Comparison of ENCODE assay signal across 2 cellular contexts in the genomic region with DNA sequence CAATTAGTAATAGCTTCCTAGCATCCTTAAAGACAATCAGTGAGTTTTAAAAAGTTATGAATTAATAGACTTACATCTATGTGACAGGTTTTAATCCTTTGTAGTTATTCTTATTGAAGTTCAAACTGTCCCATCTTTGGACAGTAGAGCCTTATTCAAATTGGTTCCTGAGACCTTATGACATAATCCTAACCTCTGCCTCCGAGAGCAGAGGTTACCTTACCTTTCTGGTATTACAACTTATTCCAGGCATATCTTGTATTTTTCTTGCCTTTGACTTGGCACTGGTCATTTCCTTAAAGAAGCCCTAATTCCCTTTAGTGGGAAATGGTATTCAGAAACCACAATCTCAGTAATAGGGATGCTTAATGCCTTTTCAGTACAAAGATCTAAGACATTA.
A peak's percentile ranks its signal among the peaks of the same experiment; 100 is the strongest.
TF ChIP-seq lines count a peak whose summit lies in the region.

No MANE protein-coding gene starts in this region.

TF ChIP-seq in liver, 16 proteins besides CTCF, POLR2A, EP300 and RAD21:
- TF ChIP-seq GABPA (IDR thresholded peaks at IDR 0.05 in 1 of 2, conservative IDR thresholded peaks at IDR 0.05 in 1 of 2) (no peak), HNF4A (conservative IDR thresholded peaks at IDR 0.05) (peak; percentile 29 to 44), FOXA1 (IDR thresholded peaks at IDR 0.05) (no peak), JUND (IDR thresholded peaks at IDR 0.05) (no peak), FOXA2 (IDR thresholded peaks at IDR 0.05) (no peak), ZBTB33 (IDR thresholded peaks at IDR 0.05) (no peak), TAF1 (conservative IDR thresholded peaks at IDR 0.05) (no peak), EGR1 (IDR thresholded peaks at IDR 0.05; ENCODE audit: low read depth in 2 of 2) (no peak)
- TF ChIP-seq, protein P1, sequence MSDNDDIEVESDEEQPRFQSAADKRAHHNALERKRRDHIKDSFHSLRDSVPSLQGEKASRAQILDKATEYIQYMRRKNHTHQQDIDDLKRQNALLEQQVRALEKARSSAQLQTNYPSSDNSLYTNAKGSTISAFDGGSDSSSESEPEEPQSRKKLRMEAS (IDR thresholded peaks at IDR 0.05) = no peak
TF ChIP-seq in liver: peak in this region for 1.

TF ChIP-seq in HepG2, 621 proteins besides CTCF, POLR2A, EP300 and RAD21:
- TF ChIP-seq, protein P2, sequence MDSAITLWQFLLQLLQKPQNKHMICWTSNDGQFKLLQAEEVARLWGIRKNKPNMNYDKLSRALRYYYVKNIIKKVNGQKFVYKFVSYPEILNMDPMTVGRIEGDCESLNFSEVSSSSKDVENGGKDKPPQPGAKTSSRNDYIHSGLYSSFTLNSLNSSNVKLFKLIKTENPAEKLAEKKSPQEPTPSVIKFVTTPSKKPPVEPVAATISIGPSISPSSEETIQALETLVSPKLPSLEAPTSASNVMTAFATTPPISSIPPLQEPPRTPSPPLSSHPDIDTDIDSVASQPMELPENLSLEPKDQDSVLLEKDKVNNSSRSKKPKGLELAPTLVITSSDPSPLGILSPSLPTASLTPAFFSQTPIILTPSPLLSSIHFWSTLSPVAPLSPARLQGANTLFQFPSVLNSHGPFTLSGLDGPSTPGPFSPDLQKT (CRISPR knock-in tag; IDR thresholded peaks at IDR 0.05; ENCODE audit: borderline replicate concordance) = no peak
- TF ChIP-seq PHF21A (CRISPR knock-in tag; IDR thresholded peaks at IDR 0.05) (no peak), SNAPC4 (CRISPR knock-in tag; IDR thresholded peaks at IDR 0.05) (no peak), KMT2A (CRISPR knock-in tag; IDR thresholded peaks at IDR 0.05) (no peak)
- TF ChIP-seq, protein P3, sequence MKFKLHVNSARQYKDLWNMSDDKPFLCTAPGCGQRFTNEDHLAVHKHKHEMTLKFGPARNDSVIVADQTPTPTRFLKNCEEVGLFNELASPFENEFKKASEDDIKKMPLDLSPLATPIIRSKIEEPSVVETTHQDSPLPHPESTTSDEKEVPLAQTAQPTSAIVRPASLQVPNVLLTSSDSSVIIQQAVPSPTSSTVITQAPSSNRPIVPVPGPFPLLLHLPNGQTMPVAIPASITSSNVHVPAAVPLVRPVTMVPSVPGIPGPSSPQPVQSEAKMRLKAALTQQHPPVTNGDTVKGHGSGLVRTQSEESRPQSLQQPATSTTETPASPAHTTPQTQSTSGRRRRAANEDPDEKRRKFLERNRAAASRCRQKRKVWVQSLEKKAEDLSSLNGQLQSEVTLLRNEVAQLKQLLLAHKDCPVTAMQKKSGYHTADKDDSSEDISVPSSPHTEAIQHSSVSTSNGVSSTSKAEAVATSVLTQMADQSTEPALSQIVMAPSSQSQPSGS (CRISPR knock-in tag; IDR thresholded peaks at IDR 0.05) = no peak
